In the genomic region with DNA sequence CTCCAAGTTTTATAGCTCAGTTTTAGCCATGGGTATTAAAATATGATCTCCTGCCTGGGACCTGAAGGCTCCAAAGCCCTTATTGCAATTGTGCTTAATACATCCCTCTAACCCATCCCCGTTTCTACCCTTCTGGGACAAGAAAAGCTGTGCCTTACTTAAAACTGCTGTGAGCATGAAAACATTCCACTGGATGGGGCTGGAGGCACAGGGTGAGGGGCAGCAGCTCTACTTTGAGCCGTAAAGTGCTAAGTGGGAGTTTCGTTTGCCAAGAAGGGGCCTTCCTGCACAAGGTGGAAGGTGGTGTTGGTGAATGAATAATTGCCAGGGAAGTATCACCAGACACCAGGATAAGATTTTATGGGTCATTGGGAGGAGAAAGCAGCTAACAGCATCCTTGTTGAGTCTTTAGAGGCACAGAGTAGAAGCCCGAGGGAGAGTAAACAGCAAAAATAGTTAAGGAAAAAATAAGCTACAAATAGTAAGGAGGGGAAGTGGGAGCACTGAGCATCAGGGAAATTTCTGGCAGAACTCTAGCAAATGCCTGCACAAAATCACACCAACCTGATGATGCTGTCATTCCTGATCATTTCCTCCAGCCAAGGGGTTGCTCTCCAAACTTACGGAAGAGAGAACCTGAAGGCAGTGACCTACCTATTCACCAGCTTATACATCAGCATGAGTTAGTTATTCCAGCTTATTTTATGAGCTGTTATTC, we compare ENCODE assay signal across 13 cellular contexts.
DNase-seq lines count a peak whose midpoint lies in the region; ATAC-seq, FAIRE-seq and TF ChIP-seq lines count a peak whose summit lies in the region.
"Had no signal": no experiment of that assay in that cellular context is flagged by ENCODE, and none has a peak within 500 bp of the region (broad histone marks: within the 10 kb centered on the region; RNA-seq: fewer than 3 reads in every experiment).

No MANE protein-coding gene starts in this region.

- no peak overlapping the region for H4K5ac ChIP-seq in H1 (ENCODE audit: insufficient read length, low read depth, low read length)

- H3K79me2 ChIP-seq in OCI-LY3 (ENCODE audit: low read length) (no peaks in the 10 kb centered on the region), H1 (ENCODE audit: control insufficient read depth in 1 of 2, insufficient read depth in 2 of 2, low read length in 2 of 2) (no peaks in the 10 kb centered on the region)

- H3K36me3 Mint-ChIP-seq in Caco-2 (ENCODE audit: insufficient read depth, unreplicated experiment) (peaks cover 5% of the 10 kb centered on the region), nephron (ENCODE audit: low read depth) (no peaks in the 10 kb centered on the region)
- H3K36me3 Mint-ChIP-seq: activated naive CD4-positive, alpha-beta T cell treated with anti-CD3 and anti-CD28 coated beads, Interleukin-2, amount 50 U/mL, for 72 hours had no signal

- no peak overlapping the region for H3K56ac ChIP-seq in H1 (replicated peaks; ENCODE audit: insufficient read length, low read depth, low read length)

- TF ChIP-seq RAD21 in H1 (IDR thresholded peaks at IDR 0.05 in 1 of 2, conservative IDR thresholded peaks at IDR 0.05 in 1 of 2; ENCODE audit: low read depth in 2 of 2, low read length in 2 of 2) = peak; percentile 93 to 96

- peak; percentile 27 to 31 for TF ChIP-seq CTCF in Caco-2 (IDR thresholded peaks at IDR 0.05; ENCODE audit: insufficient read depth in 1 of 2, low read depth in 1 of 2, low read length in 1 of 2, severe bottlenecking in 1 of 2, unreplicated experiment in 1 of 2)
- TF ChIP-seq CTCF in OCI-LY3 (IDR thresholded peaks at IDR 0.05; ENCODE audit: low read depth, low read length) = 0 out of 2 replicates have a peak, but pooled peaks have one; percentile 21
- TF ChIP-seq CTCF in H1 (IDR thresholded peaks at IDR 0.05; ENCODE audit: control extremely low read depth in 1 of 3, insufficient read depth in 1 of 3, low read depth in 1 of 3, low read length in 3 of 3) = peak; percentile 60 to 82 (median 73)
- TF ChIP-seq CTCF in nephron (IDR thresholded peaks at IDR 0.05; ENCODE audit: unreplicated experiment in 3 of 3) = peak; percentile 18 to 45 (median 38)
- no peak for TF ChIP-seq CTCF in tibial artery (IDR thresholded peaks at IDR 0.05)
- TF ChIP-seq CTCF in foreskin fibroblast (IDR thresholded peaks at IDR 0.05; ENCODE audit: low read depth, low read length) = no peak

- H3K9me3 Mint-ChIP-seq in Caco-2 (ENCODE audit: unreplicated experiment) (peaks cover 1% of the 10 kb centered on the region), nephron (no peaks in the 10 kb centered on the region)
- H3K9me3 Mint-ChIP-seq: activated naive CD4-positive, alpha-beta T cell treated with anti-CD3 and anti-CD28 coated beads, Interleukin-2, amount 50 U/mL, for 72 hours had no signal

- no peak overlapping the region for H2AFZ ChIP-seq in OCI-LY3 (ENCODE audit: low read depth, low read length)
- peak overlapping the region; percentile 43; the same call in 1 of the 2 replicates for H2AFZ ChIP-seq in H1 (ENCODE audit: low read length)

- BruUV-seq in Caco-2 (replicated peaks; lab: Mats Ljungman, UMichigan) = no TSS peak

- H4K20me1 ChIP-seq in OCI-LY3 (ENCODE audit: insufficient read depth, low read length) (no peaks in the 10 kb centered on the region), H1 (replicated peaks in 1 of 2; ENCODE audit: control insufficient read depth in 1 of 2, insufficient read depth in 2 of 2, low read length in 2 of 2) (no peaks in the 10 kb centered on the region)

- H3K4me3 ChIP-seq in Caco-2 (ENCODE audit: low read depth, low read length) (no peak overlapping the region), OCI-LY3 (ENCODE audit: low read length) (no peak overlapping the region), H1 (ENCODE audit: extremely low read depth in 1 of 4, insufficient read depth in 2 of 4, low read depth in 3 of 4, low read length in 4 of 4) (no peak overlapping the region), tibial artery (no peak overlapping the region), foreskin fibroblast (ENCODE audit: low read depth in 1 of 2, low read length in 2 of 2) (no peak overlapping the region)

- H3K4ac ChIP-seq in H1 (replicated peaks; ENCODE audit: insufficient read length, low read depth, low read length) = no peak overlapping the region

- H3K18ac ChIP-seq in H1 (ENCODE audit: extremely low read depth, low read length) = no peak overlapping the region

- H3K27me3 Mint-ChIP-seq in Caco-2 (ENCODE audit: insufficient read depth, unreplicated experiment) (no peaks in the 10 kb centered on the region), nephron (ENCODE audit: low read depth) (no peaks in the 10 kb centered on the region)

- no peak overlapping the region for H4K91ac ChIP-seq in H1 (replicated peaks; ENCODE audit: insufficient read length, low read length)

- H3K79me1 ChIP-seq in H1 (ENCODE audit: low read depth, low read length) = no peaks in the 10 kb centered on the region

- no peak overlapping the region for H2BK12ac ChIP-seq in H1 (ENCODE audit: low read depth, low read length)

- no peak overlapping the region for H2BK20ac ChIP-seq in H1 (ENCODE audit: low read length)

- H3K4me2 ChIP-seq in OCI-LY3 (ENCODE audit: low read length) (no peak overlapping the region), H1 (ENCODE audit: insufficient read depth in 1 of 2, low read depth in 2 of 2, low read length in 2 of 2) (no peak overlapping the region)

- CTCF ChIA-PET in Caco-2 (lab: Charles Lee) (interaction anchor here (0.7 to 1.5 kb wide), 5 partner anchors 33 to 136 kb away, joined by 3 to 7 read pairs (median 3); no protein-coding TSS in a partner anchor), H1 (lab: Charles Lee; ENCODE audit: partially characterized antibody) (interaction anchor here (0.6 to 6.6 kb wide), 36 partner anchors 9 to 339 kb away, joined by 3 to 62 read pairs (median 4); no protein-coding TSS in a partner anchor)

- no peak for TF ChIP-seq EP300 in H1 (IDR thresholded peaks at IDR 0.05; ENCODE audit: borderline replicate concordance in 1 of 2, low read depth in 2 of 2, low read length in 2 of 2)

- ATAC-seq in GM18511 (IDR thresholded peaks at IDR 0.05; ENCODE audit: unreplicated experiment) = no peak

- POLR2A ChIA-PET in Caco-2 (lab: Charles Lee) = no interaction called here
- POLR2A ChIA-PET in H1 (lab: Charles Lee; ENCODE audit: partially characterized antibody) = no interaction called here

- no peak overlapping the region for H3K27ac ChIP-seq in OCI-LY3 (ENCODE audit: low read length)
- H3K27ac ChIP-seq in H1 (ENCODE audit: low read depth, low read length) = no peak overlapping the region
- H3K27ac ChIP-seq in tibial artery = no peak overlapping the region

- intact Hi-C loops in Caco-2 (cut with micrococcal nuclease; ENCODE audit: unreplicated experiment) = loop anchor here (1.0 to 2.0 kb wide), 10 partner anchors 23 to 340 kb away; no protein-coding TSS in a partner anchor
- intact Hi-C loops in tibial artery (cut with DNase I; ENCODE audit: low total_unique reads) = no loop called here

- FAIRE-seq in H1 (lab: Jason Lieb, UNC) = peak; percentile 7
- FAIRE-seq: colon, urothelium cell line had no signal

- no peak overlapping the region for H4K8ac ChIP-seq in H1 (ENCODE audit: extremely low read depth, insufficient read depth, low read length)

- no peak overlapping the region for H2BK5ac ChIP-seq in H1 (ENCODE audit: low read depth, low read length)

- H3K27ac Mint-ChIP-seq in Caco-2 (ENCODE audit: unreplicated experiment) (peak overlapping the region; percentile 81), nephron (peak overlapping the region; percentile 54 to 80 (median 75))

- H3K9me3 ChIP-seq in Caco-2 (no peaks in the 10 kb centered on the region), OCI-LY3 (ENCODE audit: insufficient read depth, low read length) (no peaks in the 10 kb centered on the region), H1 (ENCODE audit: insufficient read depth in 2 of 2, low read depth in 1 of 2, low read length in 1 of 2) (no peaks in the 10 kb centered on the region), tibial artery (no peaks in the 10 kb centered on the region)

- WGBS in H1 (ENCODE audit: extremely low coverage in 1 of 2, insufficient coverage in 1 of 2, insufficient read length in 1 of 2, insufficient replicate concordance in 2 of 2, low coverage in 1 of 2, low lambda C conversion rate in 2 of 2, missing lambda C conversion rate in 1 of 2), 2 experiments = 66% methylated on average over 5 of the region's 5 CpGs; no CpG with 5 or more reads in 1 of the 2 experiments

- H3K4me1 Mint-ChIP-seq in Caco-2 (ENCODE audit: low read depth, unreplicated experiment) (peaks cover 46% of the 10 kb centered on the region), nephron (peaks cover 51% of the 10 kb centered on the region)

- no peak overlapping the region for H2BK120ac ChIP-seq in H1 (replicated peaks; ENCODE audit: low read depth, low read length)

- peak; percentile 59 to 70 for DNase-seq in Caco-2
- DNase-seq in H1 (ENCODE audit: low read depth in 1 of 2, low spot score in 2 of 2) = peak; percentile 27 to 54
- no peak for DNase-seq in tibial artery
- DNase-seq in DMS 273 treated with DMSO at 0.1 percent for 48 hours (lab: John Stamatoyannopoulos, UW) = no peak
- no peak for DNase-seq in foreskin fibroblast
- DNase-seq: activated CD8-positive, alpha-beta memory T cell treated with anti-CD3 and anti-CD28 coated beads, Interleukin-2, amount 50 U/mL, for 4 hours; NCI-H2081 treated with DMSO at 0.1 percent for 48 hours had no signal

- H3K4me1 ChIP-seq in Caco-2 (peaks cover 41% of the 10 kb centered on the region), OCI-LY3 (ENCODE audit: low read length) (peaks cover 11% of the 10 kb centered on the region), H1 (replicated peaks in 1 of 4; ENCODE audit: control insufficient read depth in 3 of 4, insufficient read depth in 4 of 4, low read length in 3 of 4) (no peaks in the 10 kb centered on the region; a peak in 1 of 7 replicates), tibial artery (peaks cover 0 to 12% (median 9%) of the 10 kb centered on the region in 4 donors)

- no peak overlapping the region for H2AK5ac ChIP-seq in H1 (ENCODE audit: low read depth, low read length)

- no peak overlapping the region for H3K9ac ChIP-seq in OCI-LY3 (ENCODE audit: low read length)
- H3K9ac ChIP-seq in H1 (replicated peaks in 1 of 4; ENCODE audit: extremely low read depth in 1 of 4, low read depth in 3 of 4, low read length in 3 of 4) = no peak overlapping the region

- no peak overlapping the region for H3K14ac ChIP-seq in H1 (ENCODE audit: insufficient read length)

- H3K36me3 ChIP-seq in Caco-2 (ENCODE audit: control insufficient read depth, insufficient read depth, low read length) (no peaks in the 10 kb centered on the region), OCI-LY3 (replicated peaks; ENCODE audit: low read depth, low read length) (no peaks in the 10 kb centered on the region), H1 (ENCODE audit: control insufficient read depth in 2 of 4, insufficient read depth in 4 of 4, low read length in 3 of 4) (no peaks in the 10 kb centered on the region), tibial artery (no peaks in the 10 kb centered on the region)

- no peak overlapping the region for H3K23ac ChIP-seq in H1 (ENCODE audit: insufficient read length)

- H3K23me2 ChIP-seq in H1 (ENCODE audit: low read depth, low read length) = no peaks in the 10 kb centered on the region

- no peaks in the 10 kb centered on the region for H3K27me3 ChIP-seq in Caco-2 (replicated peaks; ENCODE audit: control insufficient read depth, insufficient read depth, low read length)
- H3K27me3 ChIP-seq in OCI-LY3 (ENCODE audit: low read depth, low read length) = no peaks in the 10 kb centered on the region
- no peaks in the 10 kb centered on the region for H3K27me3 ChIP-seq in H1 (replicated peaks in 1 of 4; ENCODE audit: control insufficient read depth in 3 of 4, extremely low read depth in 1 of 4, insufficient read depth in 3 of 4, low read length in 3 of 4)
- H3K27me3 ChIP-seq in tibial artery = no peaks in the 10 kb centered on the region

- H3K4me3 Mint-ChIP-seq in Caco-2 (ENCODE audit: unreplicated experiment) = no peak overlapping the region
- no peak overlapping the region for H3K4me3 Mint-ChIP-seq in nephron

- no peak for TF ChIP-seq POLR2A in H1 (IDR thresholded peaks at IDR 0.05; ENCODE audit: control extremely low read depth in 1 of 2, low read depth in 2 of 2, low read length in 2 of 2)

- no peak overlapping the region for H2BK15ac ChIP-seq in H1 (ENCODE audit: low read length)

Comparison
In these comparisons a context has a peak if more than half of its experiments do, and no peak if none do; other contexts are left out.
1. DNase-seq: peak in Caco-2 (2 of 2) and H1 (2 of 2); none in tibial artery (0 of 2), DMS 273 treated with DMSO at 0.1 percent for 48 hours (single experiment) and foreskin fibroblast (0 of 2).
2. CTCF ChIP-seq: peak in Caco-2 (2 of 2), OCI-LY3 (single experiment), H1 (3 of 3) and nephron (3 of 3); none in tibial artery (0 of 2) and foreskin fibroblast (single experiment).